ENCODE assay signal across 24 cellular contexts in genomic region chr10:22280078-22280477, GRCh38.
"Had no signal": no experiment of that assay in that cellular context is flagged by ENCODE, and none has a peak within 500 bp of the region (broad histone marks: within the 10 kb centered on the region; RNA-seq: fewer than 3 reads in every experiment).

No MANE protein-coding gene starts in this region.

- H3K4me3 Mint-ChIP-seq: activated CD8-positive, alpha-beta T cell treated with anti-CD3 and anti-CD28 coated beads, Interleukin-2, amount 10 ng/mL, durations not matched to agents 7 days and 5 days; activated naive CD8-positive, alpha-beta T cell treated with anti-CD3 and anti-CD28 coated beads, Interleukin-2, amount 10 ng/mL, durations not matched to agents 7 days and 5 days had no signal

- H3K4me2 ChIP-seq: SK-N-SH had no signal

- H3K9me3 ChIP-seq: SJCRH30, SK-N-SH had no signal

- H3K9me3 Mint-ChIP-seq: activated naive CD8-positive, alpha-beta T cell treated with anti-CD3 and anti-CD28 coated beads, Interleukin-2, amount 10 ng/mL, durations not matched to agents 7 days and 5 days had no signal

- H3K4me1 ChIP-seq: adrenal gland, SJCRH30 had no signal

- H3K27ac Mint-ChIP-seq: activated CD8-positive, alpha-beta T cell treated with anti-CD3 and anti-CD28 coated beads, Interleukin-2, amount 10 ng/mL, durations not matched to agents 7 days and 5 days; activated naive CD8-positive, alpha-beta T cell treated with anti-CD3 and anti-CD28 coated beads, Interleukin-2, amount 10 ng/mL, durations not matched to agents 7 days and 5 days had no signal

- ATAC-seq: activated CD8-positive, alpha-beta T cell treated with anti-CD3 and anti-CD28 coated beads, Interleukin-2, amount 10 ng/mL, durations not matched to agents 7 days and 5 days; Right ventricle myocardium inferior had no signal

- H3K36me3 Mint-ChIP-seq: activated naive CD8-positive, alpha-beta T cell treated with anti-CD3 and anti-CD28 coated beads, Interleukin-2, amount 10 ng/mL, durations not matched to agents 7 days and 5 days had no signal

- H3K27ac ChIP-seq: adrenal gland, SJCRH30, VCaP had no signal

- H3K4me3 ChIP-seq: adrenal gland, SJCRH30 had no signal

- H3K36me3 ChIP-seq: adrenal gland, SJCRH30 had no signal

- H3K27me3 ChIP-seq: SJCRH30 had no signal

- DNase-seq: activated CD4-positive, alpha-beta T cell treated with anti-CD3 and anti-CD28 coated beads for 48 hours; activated CD4-positive, alpha-beta T cell treated with anti-CD3 and anti-CD28 coated beads, Interleukin-2, amount 50 U/mL, for 4 hours; activated CD8-positive, alpha-beta memory T cell treated with anti-CD3 and anti-CD28 coated beads, Interleukin-2, amount 50 U/mL, for 48 hours; activated CD8-positive, alpha-beta T cell treated with anti-CD3 and anti-CD28 coated beads, Interleukin-2, amount 10 ng/mL, durations not matched to agents 7 days and 5 days; activated naive CD4-positive, alpha-beta T cell treated with anti-CD3 and anti-CD28 coated beads, Interleukin-2, amount 50 U/mL, for 16 hours; activated naive CD8-positive, alpha-beta T cell treated with anti-CD3 and anti-CD28 coated beads, Interleukin-2, amount 10 ng/mL, durations not matched to agents 7 days and 5 days; activated T-cell treated with anti-CD3 and anti-CD28 coated beads, Interleukin-2, amount 50 U/mL, for 1 hour; adrenal gland; anterior cingulate cortex; cerebellar nuclear complex; MM.1S; NCI-H1105; NCI-H1436; NCI-H187 treated with DMSO at 0.1 percent for 48 hours; NCI-H2171; NCI-H2227 treated with DMSO at 0.1 percent for 48 hours; NCI-H446 treated with DMSO at 0.1 percent for 48 hours; NCI-H526; NCI-H82; SJCRH30; SK-N-SH; T-helper 1 cell had no signal

- H3K9ac ChIP-seq: SK-N-SH had no signal
